Comparison of ENCODE assay signal across 18 cellular contexts in genomic region chr21:17769049-17769845, GRCh38. TPM values are rescaled to one million over a fixed set of nuclear protein-coding genes. Genes with fewer than 3 reads are reported as not detected.
DNase-seq lines count a peak whose midpoint lies in the region; ATAC-seq and TF ChIP-seq lines count a peak whose summit lies in the region.
"Had no signal": no experiment of that assay in that cellular context is flagged by ENCODE, and none has a peak within 500 bp of the region (broad histone marks: within the 10 kb centered on the region; RNA-seq: fewer than 3 reads in every experiment).

No MANE protein-coding gene starts in this region.

- CTCF ChIA-PET in HEK293 (lab: Yijun Ruan, JAX): no interaction called here
- CTCF ChIA-PET in activated naive CD4-positive, alpha-beta T cell treated with anti-CD3 and anti-CD28 coated beads for 36 hours (lab: Charles Lee): no interaction called here

- H3K9me3 ChIP-seq in HEK293 (ENCODE audit: control insufficient read depth, insufficient read depth, low read depth, low read length) (no peaks in the 10 kb centered on the region), adipocyte (ENCODE audit: control insufficient read depth, low read length) (no peaks in the 10 kb centered on the region)
- H3K9me3 ChIP-seq: BE2C had no signal

- H3K36me3 ChIP-seq in HEK293 (ENCODE audit: control insufficient read depth in 2 of 2, insufficient read depth in 1 of 2, low read length in 2 of 2): no peaks in the 10 kb centered on the region
- H3K36me3 ChIP-seq in adipocyte (ENCODE audit: control insufficient read depth, insufficient read depth, low read length, severe bottlenecking): no peaks in the 10 kb centered on the region
- H3K36me3 ChIP-seq: BE2C had no signal

- no peaks in the 10 kb centered on the region for H3K4me1 Mint-ChIP-seq in activated naive CD4-positive, alpha-beta T cell treated with anti-CD3 and anti-CD28 coated beads for 36 hours (ENCODE audit: low read depth)
- H3K4me1 Mint-ChIP-seq in natural killer cell treated with Interleukin-12 subunit alpha and Interleukin-12 subunit beta and Interleukin-15 and Interleukin-18, amount 100 ng/mL, for 72 hours (ENCODE audit: low read depth in 2 of 2): peaks cover 19 to 38% of the 10 kb centered on the region in 2 donors

- no peak overlapping the region for H3K4me3 Mint-ChIP-seq in activated naive CD4-positive, alpha-beta T cell treated with anti-CD3 and anti-CD28 coated beads for 36 hours
- H3K4me3 Mint-ChIP-seq in natural killer cell treated with Interleukin-12 subunit alpha and Interleukin-12 subunit beta and Interleukin-15 and Interleukin-18, amount 100 ng/mL, for 72 hours: no peak overlapping the region
- H3K4me3 Mint-ChIP-seq: CD8-positive, alpha-beta memory T cell had no signal

- no peak for ATAC-seq in natural killer cell treated with Interleukin-12 subunit alpha and Interleukin-12 subunit beta and Interleukin-15 and Interleukin-18, amount 100 ng/mL, for 72 hours

- no peak for TF ChIP-seq CTCF in AG09309 (IDR thresholded peaks at IDR 0.05; ENCODE audit: control insufficient read depth, insufficient read depth, low read depth, low read length, missing control alignments)
- no peak for TF ChIP-seq CTCF in HEK293 (tag by site-specific recombination; IDR thresholded peaks at IDR 0.05)

- DNase-seq in AG09309 (ENCODE audit: low read depth): peak; percentile 3
- peak; percentile 15 for DNase-seq in adipocyte (ENCODE audit: low read depth)
- DNase-seq in kidney glomerular epithelial cell (lab: John Stamatoyannopoulos, UW): peak; percentile 27
- no peak for DNase-seq in T1000 (lab: John Stamatoyannopoulos, UW)
- DNase-seq in activated naive CD4-positive, alpha-beta T cell treated with anti-CD3 and anti-CD28 coated beads for 36 hours: no peak
- no peak for DNase-seq in HK-2 (ENCODE audit: unreplicated experiment)
- no peak for DNase-seq in natural killer cell treated with Interleukin-12 subunit alpha and Interleukin-12 subunit beta and Interleukin-15 and Interleukin-18, amount 100 ng/mL, for 72 hours (ENCODE audit: low spot score)
- DNase-seq: BE2C; CD8-positive, alpha-beta memory T cell; DND-41; GF-D8; NCI-H1048; NCI-H146; NCI-H226; NCI-H526 treated with DMSO at 0.1 percent for 48 hours; NK-92 treated with Interleukin-12 subunit alpha and Interleukin-12 subunit beta, amount 100 ng/mL, for 24 hours; OCI-M1 had no signal

- intact Hi-C loops in activated naive CD4-positive, alpha-beta T cell treated with anti-CD3 and anti-CD28 coated beads for 36 hours (cut with micrococcal nuclease): no loop called here

- H3K36me3 Mint-ChIP-seq in activated naive CD4-positive, alpha-beta T cell treated with anti-CD3 and anti-CD28 coated beads for 36 hours (ENCODE audit: low read depth): peaks cover 9% of the 10 kb centered on the region
- H3K36me3 Mint-ChIP-seq in natural killer cell treated with Interleukin-12 subunit alpha and Interleukin-12 subunit beta and Interleukin-15 and Interleukin-18, amount 100 ng/mL, for 72 hours: peaks cover 37% of the 10 kb centered on the region

- H3K27ac Mint-ChIP-seq in activated naive CD4-positive, alpha-beta T cell treated with anti-CD3 and anti-CD28 coated beads for 36 hours: no peak overlapping the region
- no peak overlapping the region for H3K27ac Mint-ChIP-seq in natural killer cell treated with Interleukin-12 subunit alpha and Interleukin-12 subunit beta and Interleukin-15 and Interleukin-18, amount 100 ng/mL, for 72 hours

- H3K27ac ChIP-seq in HEK293 (ENCODE audit: extremely low read depth, low read depth, low read length): no peak overlapping the region

- H3K9me3 Mint-ChIP-seq in activated naive CD4-positive, alpha-beta T cell treated with anti-CD3 and anti-CD28 coated beads for 36 hours: peaks cover 22% of the 10 kb centered on the region
- H3K9me3 Mint-ChIP-seq in natural killer cell treated with Interleukin-12 subunit alpha and Interleukin-12 subunit beta and Interleukin-15 and Interleukin-18, amount 100 ng/mL, for 72 hours: peaks cover 30% of the 10 kb centered on the region

- POLR2A ChIA-PET in HEK293 (lab: Yijun Ruan, JAX): no interaction called here

- H3K9ac ChIP-seq in adipocyte (ENCODE audit: low read length): no peak overlapping the region

- H3K4me3 ChIP-seq in AG09309 (ENCODE audit: control insufficient read depth, low read depth, low read length) (no peak overlapping the region), HEK293 (ENCODE audit: low read depth, low read length) (no peak overlapping the region), adipocyte (ENCODE audit: low read length) (no peak overlapping the region)

- no peaks in the 10 kb centered on the region for H3K27me3 ChIP-seq in adipocyte (replicated peaks; ENCODE audit: control insufficient read depth, insufficient read depth, low read length)
- H3K27me3 ChIP-seq: BE2C had no signal

- H3K4me1 ChIP-seq in HEK293 (ENCODE audit: control insufficient read depth, insufficient read depth, low read length) (no peaks in the 10 kb centered on the region), adipocyte (ENCODE audit: control insufficient read depth, insufficient read depth, low read length) (peaks cover 12% of the 10 kb centered on the region)
- H3K4me1 ChIP-seq: BE2C had no signal

- no peaks in the 10 kb centered on the region for H3K27me3 Mint-ChIP-seq in activated naive CD4-positive, alpha-beta T cell treated with anti-CD3 and anti-CD28 coated beads for 36 hours (ENCODE audit: low read depth)
- H3K27me3 Mint-ChIP-seq in natural killer cell treated with Interleukin-12 subunit alpha and Interleukin-12 subunit beta and Interleukin-15 and Interleukin-18, amount 100 ng/mL, for 72 hours: no peaks in the 10 kb centered on the region
- H3K27me3 Mint-ChIP-seq: CD8-positive, alpha-beta memory T cell had no signal

TF ChIP-seq in HEK293, 187 proteins besides CTCF, POLR2A, EP300 and RAD21:
- no peak for TF ChIP-seq ZNF629 (tag by site-specific recombination; IDR thresholded peaks at IDR 0.05)
- TF ChIP-seq PRDM4 (tag by site-specific recombination; IDR thresholded peaks at IDR 0.05): peak; percentile 12; the same call in 1 of the 2 replicates

RNA-seq across cellular contexts. Expression of gene C21orf91, which starts 49.9 kb away (rescaled TPM):
- total RNA-seq in activated naive CD4-positive, alpha-beta T cell treated with anti-CD3 and anti-CD28 coated beads for 36 hours: 10 to 100 TPM; 25.6 to 25.8 TPM
- total RNA-seq in natural killer cell treated with Interleukin-12 subunit alpha and Interleukin-12 subunit beta and Interleukin-15 and Interleukin-18, amount 100 ng/mL, for 72 hours: 100 to 1,000 TPM in 1 of 2 donors, 10 to 100 TPM in 1; 61.0 to 101 TPM

Comparison
In these comparisons a context has a peak if more than half of its experiments do, and no peak if none do; other contexts are left out.
1. DNase-seq: peak in AG09309 (single experiment), adipocyte (single experiment) and kidney glomerular epithelial cell (single experiment); none in T1000 (single experiment), activated naive CD4-positive, alpha-beta T cell treated with anti-CD3 and anti-CD28 coated beads for 36 hours (single experiment), HK-2 (single experiment) and natural killer cell treated with Interleukin-12 subunit alpha and Interleukin-12 subunit beta and Interleukin-15 and Interleukin-18, amount 100 ng/mL, for 72 hours (single experiment).